ENCODE assay signal across 19 cellular contexts in the genomic region with DNA sequence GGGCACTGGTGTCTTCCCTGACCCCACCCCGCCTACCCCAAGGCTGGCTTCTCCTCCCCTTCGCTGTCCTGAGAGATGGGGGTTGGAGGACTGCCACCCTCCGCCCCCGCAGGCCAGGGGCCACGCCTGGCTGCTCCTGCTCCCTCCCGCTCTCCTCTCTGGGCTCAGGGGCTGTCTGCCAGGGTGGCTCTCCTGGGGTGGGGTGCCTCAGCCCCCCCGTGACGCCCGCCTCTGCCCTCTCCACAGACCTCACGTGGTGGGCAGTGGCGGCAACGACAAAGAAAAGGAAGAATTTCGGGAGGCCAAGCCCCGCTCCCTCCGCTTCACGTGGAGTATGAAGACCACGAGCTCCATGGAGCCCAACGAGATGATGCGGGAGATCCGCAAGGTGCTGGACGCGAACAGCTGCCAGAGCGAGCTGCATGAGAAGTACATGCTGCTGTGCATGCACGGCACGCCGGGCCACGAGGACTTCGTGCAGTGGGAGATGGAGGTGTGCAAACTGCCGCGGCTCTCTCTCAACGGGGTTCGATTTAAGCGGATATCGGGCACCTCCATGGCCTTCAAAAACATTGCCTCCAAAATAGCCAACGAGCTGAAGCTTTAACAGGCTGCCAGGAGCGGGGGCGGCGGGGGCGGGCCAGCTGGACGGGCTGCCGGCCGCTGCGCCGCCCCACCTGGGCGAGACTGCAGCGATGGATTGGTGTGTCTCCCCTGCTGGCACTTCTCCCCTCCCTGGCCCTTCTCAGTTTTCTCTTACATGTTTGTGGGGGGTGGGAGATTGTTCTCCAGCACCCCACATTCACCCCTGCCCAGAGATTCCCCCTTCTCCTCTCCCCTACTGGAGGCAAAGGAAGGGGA. TPM values are rescaled to one million over a fixed set of nuclear protein-coding genes. Genes with fewer than 3 reads are reported as not detected.
A peak's percentile ranks its signal among the peaks of the same experiment; 100 is the strongest.
DNase-seq lines count a peak whose midpoint lies in the region; ATAC-seq, FAIRE-seq and TF ChIP-seq lines count a peak whose summit lies in the region.
"Had no signal": no experiment of that assay in that cellular context is flagged by ENCODE, and none has a peak within 500 bp of the region (broad histone marks: within the 10 kb centered on the region; RNA-seq: fewer than 3 reads in every experiment).

No MANE protein-coding gene starts in this region.

- TF ChIP-seq CTCF in GM12878 (IDR thresholded peaks at IDR 0.05 in 2 of 3, conservative IDR thresholded peaks at IDR 0.05 in 1 of 3; ENCODE audit: control insufficient read depth in 2 of 3, extremely low read depth in 1 of 3, insufficient read depth in 1 of 3, low read depth in 3 of 3, low read length in 3 of 3) = no peak
- TF ChIP-seq CTCF in body of pancreas (IDR thresholded peaks at IDR 0.05) = no peak

- H3K79me2 ChIP-seq in GM12878 (ENCODE audit: control insufficient read depth, insufficient read depth, low read length) = no peaks in the 10 kb centered on the region

- H3K27me3 Mint-ChIP-seq in stimulated activated naive B cell treated with anti-CD40 and anti-IgM and Interleukin-4, amounts not matched to agents 10 μg/mL and 1 μg/mL and 100 μg/mL, for 72 hours = peaks cover 2 to 4% of the 10 kb centered on the region in 2 donors
- no peaks in the 10 kb centered on the region for H3K27me3 Mint-ChIP-seq in activated T-helper 1 cell treated with anti-CD3 and anti-CD28 coated beads, Interleukin-12 subunit alpha, Interleukin-12 subunit beta, Interleukin-2, Interleukin-4 antibody, amounts not matched to agents 30 ng/mL and 10 ng/mL and 1 ng/mL, durations not matched to agents 14 hours and 24 hours and 36 hours (ENCODE audit: insufficient read depth)
- H3K27me3 Mint-ChIP-seq: IgD-negative memory B cell had no signal

- H3K9me3 Mint-ChIP-seq in stimulated activated naive B cell treated with anti-CD40 and anti-IgM and Interleukin-4, amounts not matched to agents 10 μg/mL and 1 μg/mL and 100 μg/mL, for 72 hours = no peaks in the 10 kb centered on the region
- no peaks in the 10 kb centered on the region for H3K9me3 Mint-ChIP-seq in activated T-helper 1 cell treated with anti-CD3 and anti-CD28 coated beads, Interleukin-12 subunit alpha, Interleukin-12 subunit beta, Interleukin-2, Interleukin-4 antibody, amounts not matched to agents 30 ng/mL and 10 ng/mL and 1 ng/mL, durations not matched to agents 14 hours and 24 hours and 36 hours
- H3K9me3 Mint-ChIP-seq: IgD-negative memory B cell; stimulated activated effector memory CD8-positive, alpha-beta T cell treated with anti-CD3 and anti-CD28 coated beads, Interleukin-12 subunit alpha, Interleukin-12 subunit beta, amount 100 ng/mL, for 72 hours had no signal

- RAD21 ChIA-PET in GM12878 (lab: Charles Lee; ENCODE audit: unreplicated experiment) = no interaction called here

- in situ Hi-C loops in GM12878 (cut with MboI) = no loop called here

- H3K27ac ChIP-seq in GM12878 (ENCODE audit: control insufficient read depth, insufficient read depth) (no peak overlapping the region), body of pancreas (no peak overlapping the region)
- H3K27ac ChIP-seq: SJSA1 had no signal

- no peak for TF ChIP-seq EP300 in GM12878 (IDR thresholded peaks at IDR 0.05; ENCODE audit: borderline replicate concordance in 1 of 2, control insufficient read depth in 1 of 2, low read depth in 2 of 2, low read length in 2 of 2)

- TSS peak; percentile 54 for BruUV-seq in GM12878 (replicated peaks; lab: Mats Ljungman, UMichigan)

- H4K20me1 ChIP-seq in GM12878 (ENCODE audit: control insufficient read depth, insufficient read depth) = no peaks in the 10 kb centered on the region

- POLR2A ChIA-PET in GM12878 (lab: Charles Lee) = no interaction called here

- no peak for TF ChIP-seq RAD21 in GM12878 (IDR thresholded peaks at IDR 0.05; ENCODE audit: insufficient read depth, low read depth, low read length)

- peaks cover 44 to 66% of the 10 kb centered on the region in 2 donors for H3K36me3 Mint-ChIP-seq in stimulated activated naive B cell treated with anti-CD40 and anti-IgM and Interleukin-4, amounts not matched to agents 10 μg/mL and 1 μg/mL and 100 μg/mL, for 72 hours
- peaks cover 11% of the 10 kb centered on the region for H3K36me3 Mint-ChIP-seq in activated T-helper 1 cell treated with anti-CD3 and anti-CD28 coated beads, Interleukin-12 subunit alpha, Interleukin-12 subunit beta, Interleukin-2, Interleukin-4 antibody, amounts not matched to agents 30 ng/mL and 10 ng/mL and 1 ng/mL, durations not matched to agents 14 hours and 24 hours and 36 hours (ENCODE audit: low read depth)

- CTCF ChIA-PET in GM12878 (lab: Yijun Ruan, JAX) = no interaction called here

- no peaks in the 10 kb centered on the region for H3K4me1 ChIP-seq in GM12878 (ENCODE audit: control insufficient read depth, insufficient read depth, low read length)
- no peaks in the 10 kb centered on the region for H3K4me1 ChIP-seq in body of pancreas
- H3K4me1 ChIP-seq: SJSA1 had no signal

- TF ChIP-seq POLR2A in GM12878 (IDR thresholded peaks at IDR 0.05; ENCODE audit: low read depth, low read length) = no peak
- no peak for TF ChIP-seq POLR2A in body of pancreas (IDR thresholded peaks at IDR 0.05)

- DNase-seq in HUDEP-2 (lab: John Stamatoyannopoulos, UW; ENCODE audit: unreplicated experiment in 76 of 76) (peak in 64 of 76 experiments; percentile 8 to 86 (median 62)), GM12878 (ENCODE audit: low read depth, low spot score) (no peak), left ventricle myocardium superior (peak; percentile 75), NCI-H1694 (lab: John Stamatoyannopoulos, UW) (no peak), body of pancreas (no peak)
- no peak for DNase-seq in stimulated activated naive B cell treated with anti-CD40 and anti-IgM and Interleukin-4, amounts not matched to agents 10 μg/mL and 1 μg/mL and 100 μg/mL, for 72 hours
- DNase-seq in activated T-helper 1 cell treated with anti-CD3 and anti-CD28 coated beads, Interleukin-12 subunit alpha, Interleukin-12 subunit beta, Interleukin-2, Interleukin-4 antibody, amounts not matched to agents 30 ng/mL and 10 ng/mL and 1 ng/mL, durations not matched to agents 14 hours and 24 hours and 36 hours (ENCODE audit: low spot score) = no peak
- DNase-seq: activated CD8-positive, alpha-beta T cell treated with anti-CD3 and anti-CD28 coated beads, Interleukin-2, amount 10 ng/mL, durations not matched to agents 7 days and 5 days; DMS53; effector CD8-positive, alpha-beta T cell; GOT3; NCI-H1048 had no signal

- H3K4me3 Mint-ChIP-seq in stimulated activated naive B cell treated with anti-CD40 and anti-IgM and Interleukin-4, amounts not matched to agents 10 μg/mL and 1 μg/mL and 100 μg/mL, for 72 hours = no peak overlapping the region
- no peak overlapping the region for H3K4me3 Mint-ChIP-seq in activated T-helper 1 cell treated with anti-CD3 and anti-CD28 coated beads, Interleukin-12 subunit alpha, Interleukin-12 subunit beta, Interleukin-2, Interleukin-4 antibody, amounts not matched to agents 30 ng/mL and 10 ng/mL and 1 ng/mL, durations not matched to agents 14 hours and 24 hours and 36 hours
- H3K4me3 Mint-ChIP-seq: activated CD8-positive, alpha-beta T cell treated with anti-CD3 and anti-CD28 coated beads, Interleukin-2, amount 10 ng/mL, durations not matched to agents 7 days and 5 days; IgD-negative memory B cell; stimulated activated effector memory CD8-positive, alpha-beta T cell treated with anti-CD3 and anti-CD28 coated beads, Interleukin-12 subunit alpha, Interleukin-12 subunit beta, amount 100 ng/mL, for 72 hours had no signal

- H2AFZ ChIP-seq in GM12878 (ENCODE audit: control insufficient read depth, low read depth, low read length) = no peak overlapping the region

- H3K4me1 Mint-ChIP-seq in stimulated activated naive B cell treated with anti-CD40 and anti-IgM and Interleukin-4, amounts not matched to agents 10 μg/mL and 1 μg/mL and 100 μg/mL, for 72 hours = peaks cover 3 to 4% of the 10 kb centered on the region in 2 donors
- no peaks in the 10 kb centered on the region for H3K4me1 Mint-ChIP-seq in activated T-helper 1 cell treated with anti-CD3 and anti-CD28 coated beads, Interleukin-12 subunit alpha, Interleukin-12 subunit beta, Interleukin-2, Interleukin-4 antibody, amounts not matched to agents 30 ng/mL and 10 ng/mL and 1 ng/mL, durations not matched to agents 14 hours and 24 hours and 36 hours (ENCODE audit: low read depth)
- H3K4me1 Mint-ChIP-seq: stimulated activated effector memory CD8-positive, alpha-beta T cell treated with anti-CD3 and anti-CD28 coated beads, Interleukin-12 subunit alpha, Interleukin-12 subunit beta, amount 100 ng/mL, for 72 hours had no signal

- H3K36me3 ChIP-seq in GM12878 (ENCODE audit: control insufficient read depth in 2 of 2, insufficient read depth in 2 of 2, low read length in 1 of 2) (peaks cover 7 to 26% of the 10 kb centered on the region in 2 experiments; a peak in 3 of 4 replicates), body of pancreas (replicated peaks in 1 of 2; ENCODE audit: insufficient read depth in 1 of 2, low read depth in 2 of 2) (peaks cover 4 to 28% of the 10 kb centered on the region in 2 donors)

- H3K9ac ChIP-seq in GM12878 (ENCODE audit: control insufficient read depth, insufficient read depth, low read length) = no peak overlapping the region

- ATAC-seq in GM12878 = no peak
- peak; percentile 66 for ATAC-seq in left ventricle myocardium superior
- no peak for ATAC-seq in stimulated activated naive B cell treated with anti-CD40 and anti-IgM and Interleukin-4, amounts not matched to agents 10 μg/mL and 1 μg/mL and 100 μg/mL, for 72 hours (replicated peaks)
- no peak for ATAC-seq in esophagus mucosa
- ATAC-seq in body of pancreas = no peak
- ATAC-seq: activated CD8-positive, alpha-beta T cell treated with anti-CD3 and anti-CD28 coated beads, Interleukin-2, amount 10 ng/mL, durations not matched to agents 7 days and 5 days; stimulated activated effector memory CD8-positive, alpha-beta T cell treated with anti-CD3 and anti-CD28 coated beads, Interleukin-12 subunit alpha, Interleukin-12 subunit beta, amount 100 ng/mL, for 72 hours had no signal

- 93% methylated on average over 45 of the region's 46 CpGs for WGBS in GM12878 (ENCODE audit: insufficient coverage, insufficient replicate concordance, low lambda C conversion rate, missing lambda C conversion rate)
- 89 to 91% methylated on average over 37 of the region's 46 CpGs for WGBS in body of pancreas, 2 donors

- peak overlapping the region; percentile 71 for H3K27ac Mint-ChIP-seq in stimulated activated naive B cell treated with anti-CD40 and anti-IgM and Interleukin-4, amounts not matched to agents 10 μg/mL and 1 μg/mL and 100 μg/mL, for 72 hours
- H3K27ac Mint-ChIP-seq in activated T-helper 1 cell treated with anti-CD3 and anti-CD28 coated beads, Interleukin-12 subunit alpha, Interleukin-12 subunit beta, Interleukin-2, Interleukin-4 antibody, amounts not matched to agents 30 ng/mL and 10 ng/mL and 1 ng/mL, durations not matched to agents 14 hours and 24 hours and 36 hours = no peak overlapping the region
- H3K27ac Mint-ChIP-seq: activated CD8-positive, alpha-beta T cell treated with anti-CD3 and anti-CD28 coated beads, Interleukin-2, amount 10 ng/mL, durations not matched to agents 7 days and 5 days; IgD-negative memory B cell; stimulated activated effector memory CD8-positive, alpha-beta T cell treated with anti-CD3 and anti-CD28 coated beads, Interleukin-12 subunit alpha, Interleukin-12 subunit beta, amount 100 ng/mL, for 72 hours had no signal

- H3K9me3 ChIP-seq in GM12878 (replicated peaks; ENCODE audit: control insufficient read depth, insufficient read depth, low read length) (no peaks in the 10 kb centered on the region), body of pancreas (no peaks in the 10 kb centered on the region)
- H3K9me3 ChIP-seq: neutrophil, SJSA1 had no signal

- H3K27me3 ChIP-seq in GM12878 (replicated peaks in 1 of 2; ENCODE audit: control insufficient read depth in 2 of 2, insufficient read depth in 2 of 2, low read length in 1 of 2) = no peaks in the 10 kb centered on the region
- no peaks in the 10 kb centered on the region for H3K27me3 ChIP-seq in body of pancreas
- H3K27me3 ChIP-seq: SJSA1 had no signal

- no peak for FAIRE-seq in GM12878 (lab: Jason Lieb, UNC)
- FAIRE-seq: astrocyte, TTC549 had no signal

- SMC1A ChIA-PET in GM12878 (lab: Charles Lee; ENCODE audit: uncharacterized antibody, unreplicated experiment) = no interaction called here

- no peak overlapping the region for H3K4me2 ChIP-seq in GM12878 (ENCODE audit: control insufficient read depth, insufficient read depth)

- H3K4me3 ChIP-seq in GM12878 (no peak overlapping the region), body of pancreas (no peak overlapping the region)
- H3K4me3 ChIP-seq: SJSA1 had no signal

- intact Hi-C loops in GM12878 (cut with micrococcal nuclease; ENCODE audit: unreplicated experiment) = no loop called here
- intact Hi-C loops in left ventricle myocardium superior (cut with micrococcal nuclease) = no loop called here
- intact Hi-C loops in body of pancreas (cut with DNase I) = no loop called here
- intact Hi-C loops in activated T-helper 1 cell treated with anti-CD3 and anti-CD28 coated beads, Interleukin-12 subunit alpha, Interleukin-12 subunit beta, Interleukin-2, Interleukin-4 antibody, amounts not matched to agents 30 ng/mL and 10 ng/mL and 1 ng/mL, durations not matched to agents 14 hours and 24 hours and 36 hours (cut with micrococcal nuclease) = loop anchor here (5.0 kb wide), 1 partner anchor 42 kb away; no protein-coding TSS in a partner anchor

RNA-seq across cellular contexts. Expression of a gene that starts 8.1 kb away (rescaled TPM):
- total RNA-seq in GM12878 (2013; cell fraction: nucleolus; rRNA removed) = 0.40 and 0.81 TPM in 2 replicates
- total RNA-seq in GM12878 (2014; rRNA removed) (0.05 and 0.17 TPM in 2 replicates), GM12878 (2014; rRNA removed; fragmentation: Illumina TruSeq; extraction: Trizol) (0.09 TPM in 1 of 2 replicates, not detected in the other), GM12878 (2021) (0.16 and 0.28 TPM in 2 replicates), left ventricle myocardium superior (14.5 TPM), esophagus mucosa (0.16 TPM), body of pancreas (under 1 TPM; 0.26 to 0.33 TPM)
- polyA plus RNA-seq in GM12878 (2011; ENCODE audit: low read depth) = not detected
- polyA plus RNA-seq in GM12878 (2011; rRNA removed) (0.07 and 0.11 TPM in 2 replicates), GM12878 (2014; fragmentation: Illumina TruSeq; extraction: Trizol) (0.06 and 0.10 TPM in 2 replicates), GM12878 (2014; fragmentation: Nextera tagmentation; extraction: Ambion mirVana) (not detected), GM12878 (2014; rRNA removed) (0.23 and 0.32 TPM in 2 replicates), GM12878 (2016; fragmentation: Nextera tagmentation; extraction: Ambion mirVana) (not detected)
- polyA plus RNA-seq in GM12878 (2011; cell fraction: cytosol; rRNA removed) = 0.18 TPM in 2 replicates
- 0.31 and 0.66 TPM in 2 replicates for polyA plus RNA-seq in GM12878 (2011; cell fraction: nucleus; rRNA removed)
- polyA plus RNA-seq in GM12878 (2012) = 0.15 and 0.16 TPM in 2 replicates
- polyA minus RNA-seq in GM12878 (2011; rRNA and poly(A)+ RNA removed) = 0.07 TPM in 1 of 2 replicates, not detected in the other
- polyA minus RNA-seq in GM12878 (2011; cell fraction: cytosol; rRNA and poly(A)+ RNA removed) = not detected in 2 replicates
- polyA minus RNA-seq in GM12878 (2011; cell fraction: nucleus; rRNA and poly(A)+ RNA removed) = 0.12 TPM in 1 of 2 replicates, not detected in the other
- 0.21 and 0.34 TPM in 2 replicates for total RNA-seq in activated T-helper 1 cell treated with anti-CD3 and anti-CD28 coated beads, Interleukin-12 subunit alpha, Interleukin-12 subunit beta, Interleukin-2, Interleukin-4 antibody, amounts not matched to agents 30 ng/mL and 10 ng/mL and 1 ng/mL, durations not matched to agents 14 hours and 24 hours and 36 hours
- polyA plus RNA-seq: IgD-negative memory B cell had no signal

RNA-seq across cellular contexts. Expression of a gene that starts 29.9 kb away (rescaled TPM):
- total RNA-seq in GM12878 (2013; cell fraction: nucleolus; rRNA removed) = 57.1 and 59.5 TPM in 2 replicates
- total RNA-seq in GM12878 (2014; rRNA removed) = 16.4 and 17.5 TPM in 2 replicates
- total RNA-seq in GM12878 (2014; rRNA removed; fragmentation: Illumina TruSeq; extraction: Trizol) = 18.0 and 19.1 TPM in 2 replicates
- total RNA-seq in GM12878 (2021) = 25.0 and 25.7 TPM in 2 replicates
- polyA plus RNA-seq in GM12878 (2011; ENCODE audit: low read depth) = 11.0 TPM
- 16.3 and 22.4 TPM in 2 replicates for polyA plus RNA-seq in GM12878 (2011; rRNA removed)
- polyA plus RNA-seq in GM12878 (2011; cell fraction: cytosol; rRNA removed) = 28.8 and 33.0 TPM in 2 replicates
- 47.3 and 63.9 TPM in 2 replicates for polyA plus RNA-seq in GM12878 (2011; cell fraction: nucleus; rRNA removed)
- polyA plus RNA-seq in GM12878 (2012) = 14.0 and 14.5 TPM in 2 replicates
- 31.6 and 31.7 TPM in 2 replicates for polyA plus RNA-seq in GM12878 (2014; fragmentation: Illumina TruSeq; extraction: Trizol)
- polyA plus RNA-seq in GM12878 (2014; fragmentation: Nextera tagmentation; extraction: Ambion mirVana) = 1 to 10 TPM; 4.8 to 6.0 TPM
- polyA plus RNA-seq in GM12878 (2014; rRNA removed) = 24.7 and 24.8 TPM in 2 replicates
- polyA plus RNA-seq in GM12878 (2016; fragmentation: Nextera tagmentation; extraction: Ambion mirVana) = 10 to 100 TPM; 21.9 to 23.5 TPM
- polyA minus RNA-seq in GM12878 (2011; rRNA and poly(A)+ RNA removed) = 16.7 and 32.3 TPM in 2 replicates
- 4.5 and 6.1 TPM in 2 replicates for polyA minus RNA-seq in GM12878 (2011; cell fraction: cytosol; rRNA and poly(A)+ RNA removed)
- 16.4 and 29.7 TPM in 2 replicates for polyA minus RNA-seq in GM12878 (2011; cell fraction: nucleus; rRNA and poly(A)+ RNA removed)
- total RNA-seq in left ventricle myocardium superior = 26.5 TPM
- total RNA-seq in esophagus mucosa = 10.8 TPM
- 10 to 100 TPM; 14.3 to 21.8 TPM for total RNA-seq in body of pancreas
- 25.3 and 31.6 TPM in 2 replicates for total RNA-seq in activated T-helper 1 cell treated with anti-CD3 and anti-CD28 coated beads, Interleukin-12 subunit alpha, Interleukin-12 subunit beta, Interleukin-2, Interleukin-4 antibody, amounts not matched to agents 30 ng/mL and 10 ng/mL and 1 ng/mL, durations not matched to agents 14 hours and 24 hours and 36 hours

Comparison
In these comparisons a context has a peak if more than half of its experiments do, and no peak if none do; other contexts are left out.
1. DNase-seq: peak in HUDEP-2 (64 of 76) and left ventricle myocardium superior (single experiment); none in GM12878 (single experiment), stimulated activated naive B cell treated with anti-CD40 and anti-IgM and Interleukin-4, amounts not matched to agents 10 μg/mL and 1 μg/mL and 100 μg/mL, for 72 hours (single experiment), NCI-H1694 (single experiment), body of pancreas (0 of 4) and activated T-helper 1 cell treated with anti-CD3 and anti-CD28 coated beads, Interleukin-12 subunit alpha, Interleukin-12 subunit beta, Interleukin-2, Interleukin-4 antibody, amounts not matched to agents 30 ng/mL and 10 ng/mL and 1 ng/mL, durations not matched to agents 14 hours and 24 hours and 36 hours (single experiment).